8 cellular contexts compared by ENCODE assay signal in genomic region chr5:128081111-128081865, GRCh38. TPM values are rescaled to one million over a fixed set of nuclear protein-coding genes. Genes with fewer than 3 reads are reported as not detected.
DNase-seq lines count a peak whose midpoint lies in the region; ATAC-seq and TF ChIP-seq lines count a peak whose summit lies in the region.

No MANE protein-coding gene starts in this region.

- H3K9me3 ChIP-seq in subcutaneous abdominal adipose tissue (ENCODE audit: control insufficient read depth in 5 of 5, low read length in 5 of 5) = no peaks in the 10 kb centered on the region

- peaks cover 42% of the 10 kb centered on the region for H3K4me1 Mint-ChIP-seq in T-helper 2 cell treated with Interferon-gamma antibody and Interleukin-4, amounts not matched to agents 5 μg/mL and 100 μg/mL, for 36 hours (ENCODE audit: low read depth)

- peaks cover 11% of the 10 kb centered on the region for H3K36me3 Mint-ChIP-seq in T-helper 2 cell treated with Interferon-gamma antibody and Interleukin-4, amounts not matched to agents 5 μg/mL and 100 μg/mL, for 36 hours (ENCODE audit: low read depth)

- no peaks in the 10 kb centered on the region for H3K36me3 ChIP-seq in subcutaneous abdominal adipose tissue (ENCODE audit: control insufficient read depth in 5 of 5, insufficient read depth in 5 of 5, low read length in 5 of 5)

- peak; percentile 27; the same call in 2 of the 3 replicates for ATAC-seq in SK-N-SH treated with all-trans-retinoic acid at 6 μM for 48 hours
- no peak for ATAC-seq in foreskin keratinocyte
- ATAC-seq in GM21367 (IDR thresholded peaks at IDR 0.05; ENCODE audit: unreplicated experiment) = no peak

- H3K4me1 ChIP-seq in foreskin keratinocyte (peaks cover 15% of the 10 kb centered on the region), subcutaneous abdominal adipose tissue (ENCODE audit: control insufficient read depth in 5 of 5, insufficient read depth in 5 of 5, low read length in 5 of 5) (peaks cover 2 to 36% (median 21%) of the 10 kb centered on the region in 5 donors)

- H3K9ac ChIP-seq in subcutaneous abdominal adipose tissue (ENCODE audit: low read length in 5 of 5) = no peak overlapping the region

- H3K4me3 ChIP-seq in subcutaneous abdominal adipose tissue (ENCODE audit: low read depth in 1 of 5, low read length in 5 of 5) = peak overlapping the region in 4 of 5 donors; percentile 74 to 92 (median 82)

- H3K9me3 Mint-ChIP-seq in T-helper 2 cell treated with Interferon-gamma antibody and Interleukin-4, amounts not matched to agents 5 μg/mL and 100 μg/mL, for 36 hours = no peaks in the 10 kb centered on the region

- H3K27me3 ChIP-seq in foreskin keratinocyte = no peaks in the 10 kb centered on the region
- no peaks in the 10 kb centered on the region for H3K27me3 ChIP-seq in subcutaneous abdominal adipose tissue (ENCODE audit: control insufficient read depth in 5 of 5, insufficient read depth in 4 of 5, low read length in 5 of 5)

- no peaks in the 10 kb centered on the region for H3K27me3 Mint-ChIP-seq in T-helper 2 cell treated with Interferon-gamma antibody and Interleukin-4, amounts not matched to agents 5 μg/mL and 100 μg/mL, for 36 hours (ENCODE audit: low read depth)

- peak overlapping the region; percentile 92 for H3K27ac ChIP-seq in foreskin keratinocyte
- peak overlapping the region; percentile 83 for H3K27ac ChIP-seq in subcutaneous abdominal adipose tissue (ENCODE audit: low read depth, low read length)

- TF ChIP-seq CTCF in foreskin keratinocyte (conservative IDR thresholded peaks at IDR 0.05) (peak; percentile 33), GM20000 (IDR thresholded peaks at IDR 0.05; ENCODE audit: extremely low read depth, missing control alignments) (no peak)

- peak overlapping the region; percentile 90 for H3K4me3 Mint-ChIP-seq in T-helper 2 cell treated with Interferon-gamma antibody and Interleukin-4, amounts not matched to agents 5 μg/mL and 100 μg/mL, for 36 hours

- H3K27ac Mint-ChIP-seq in T-helper 2 cell treated with Interferon-gamma antibody and Interleukin-4, amounts not matched to agents 5 μg/mL and 100 μg/mL, for 36 hours = peak overlapping the region; percentile 94

- no peak for DNase-seq in T-helper 2 cell treated with Interferon-gamma antibody and Interleukin-4, amounts not matched to agents 5 μg/mL and 100 μg/mL, for 36 hours (ENCODE audit: low spot score)
- DNase-seq in T-helper 2 cell = no peak
- no peak for DNase-seq in foreskin keratinocyte
- DNase-seq in GM20000 (ENCODE audit: low spot score) = no peak
- no peak for DNase-seq in NCI-H510A treated with DMSO at 0.1 percent for 48 hours (lab: John Stamatoyannopoulos, UW)

TF ChIP-seq in SK-N-SH treated with all-trans-retinoic acid at 6 μM for 48 hours, 23 proteins besides CTCF, POLR2A, EP300 and RAD21 (continues in another document):
- no peak for TF ChIP-seq CREB5 (CRISPR knock-in tag; IDR thresholded peaks at IDR 0.05; ENCODE audit: low read depth)
- TF ChIP-seq ZNF70 (CRISPR knock-in tag; IDR thresholded peaks at IDR 0.05) = no peak
- TF ChIP-seq ZFP3 (CRISPR knock-in tag; IDR thresholded peaks at IDR 0.05) = no peak
- no peak for TF ChIP-seq ZFP30 (CRISPR knock-in tag; IDR thresholded peaks at IDR 0.05)
- TF ChIP-seq ZNF565 (CRISPR knock-in tag; conservative IDR thresholded peaks at IDR 0.05; ENCODE audit: low read depth) = no peak
- TF ChIP-seq ISL1 (CRISPR knock-in tag; IDR thresholded peaks at IDR 0.05) = no peak
- TF ChIP-seq TCF4 (CRISPR knock-in tag; IDR thresholded peaks at IDR 0.05; ENCODE audit: borderline replicate concordance) = no peak
- no peak for TF ChIP-seq PPARA (CRISPR knock-in tag; IDR thresholded peaks at IDR 0.05; ENCODE audit: borderline replicate concordance)
- TF ChIP-seq, protein P1, sequence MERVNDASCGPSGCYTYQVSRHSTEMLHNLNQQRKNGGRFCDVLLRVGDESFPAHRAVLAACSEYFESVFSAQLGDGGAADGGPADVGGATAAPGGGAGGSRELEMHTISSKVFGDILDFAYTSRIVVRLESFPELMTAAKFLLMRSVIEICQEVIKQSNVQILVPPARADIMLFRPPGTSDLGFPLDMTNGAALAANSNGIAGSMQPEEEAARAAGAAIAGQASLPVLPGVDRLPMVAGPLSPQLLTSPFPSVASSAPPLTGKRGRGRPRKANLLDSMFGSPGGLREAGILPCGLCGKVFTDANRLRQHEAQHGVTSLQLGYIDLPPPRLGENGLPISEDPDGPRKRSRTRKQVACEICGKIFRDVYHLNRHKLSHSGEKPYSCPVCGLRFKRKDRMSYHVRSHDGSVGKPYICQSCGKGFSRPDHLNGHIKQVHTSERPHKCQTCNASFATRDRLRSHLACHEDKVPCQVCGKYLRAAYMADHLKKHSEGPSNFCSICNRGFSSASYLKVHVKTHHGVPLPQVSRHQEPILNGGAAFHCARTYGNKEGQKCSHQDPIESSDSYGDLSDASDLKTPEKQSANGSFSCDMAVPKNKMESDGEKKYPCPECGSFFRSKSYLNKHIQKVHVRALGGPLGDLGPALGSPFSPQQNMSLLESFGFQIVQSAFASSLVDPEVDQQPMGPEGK (CRISPR knock-in tag; IDR thresholded peaks at IDR 0.05; ENCODE audit: borderline replicate concordance) = no peak
- no peak for TF ChIP-seq CSDC2 (CRISPR knock-in tag; IDR thresholded peaks at IDR 0.05)
- no peak for TF ChIP-seq RARB (CRISPR knock-in tag; IDR thresholded peaks at IDR 0.05)
- no peak for TF ChIP-seq CSRNP3 (CRISPR knock-in tag; IDR thresholded peaks at IDR 0.05)
- TF ChIP-seq ARNTL (CRISPR knock-in tag; IDR thresholded peaks at IDR 0.05; ENCODE audit: borderline replicate concordance, low read depth) = no peak
- TF ChIP-seq ZC3H10 (CRISPR knock-in tag; IDR thresholded peaks at IDR 0.05) = no peak
- no peak for TF ChIP-seq POU6F1 (CRISPR knock-in tag; IDR thresholded peaks at IDR 0.05; ENCODE audit: borderline replicate concordance, low read depth)
- TF ChIP-seq BACH2 (CRISPR knock-in tag; IDR thresholded peaks at IDR 0.05; ENCODE audit: borderline replicate concordance) = no peak
- no peak for TF ChIP-seq OSR1 (CRISPR knock-in tag; IDR thresholded peaks at IDR 0.05)
- no peak for TF ChIP-seq TOX (CRISPR knock-in tag; IDR thresholded peaks at IDR 0.05; ENCODE audit: borderline replicate concordance)
- TF ChIP-seq ZNF8 (CRISPR knock-in tag; IDR thresholded peaks at IDR 0.05) = no peak

RNA-seq across cellular contexts. Expression of gene SLC12A2, which starts 2.3 kb away (rescaled TPM):
- total RNA-seq in foreskin keratinocyte = 19.4 and 23.0 TPM in 2 replicates
- 2.6 and 3.3 TPM in 2 replicates for polyA plus RNA-seq in foreskin keratinocyte
